ENCODE assay signal across 13 cellular contexts in genomic region chrX:24702362-24703184, GRCh38. TPM values are rescaled to one million over a fixed set of nuclear protein-coding genes. Genes with fewer than 3 reads are reported as not detected.
A peak's percentile ranks its signal among the peaks of the same experiment; 100 is the strongest.
DNase-seq lines count a peak whose midpoint lies in the region; ATAC-seq and TF ChIP-seq lines count a peak whose summit lies in the region.
"Had no signal": no experiment of that assay in that cellular context is flagged by ENCODE, and none has a peak within 500 bp of the region (broad histone marks: within the 10 kb centered on the region; RNA-seq: fewer than 3 reads in every experiment).

No MANE protein-coding gene starts in this region.

- peaks cover 11 to 30% of the 10 kb centered on the region in 2 donors for H3K36me3 Mint-ChIP-seq in CD4-positive, alpha-beta memory T cell
- no peaks in the 10 kb centered on the region for H3K36me3 Mint-ChIP-seq in glutamatergic neuron (ENCODE audit: unreplicated experiment)

- no peaks in the 10 kb centered on the region for H3K9me3 Mint-ChIP-seq in CD4-positive, alpha-beta memory T cell
- no peaks in the 10 kb centered on the region for H3K9me3 Mint-ChIP-seq in glutamatergic neuron (ENCODE audit: unreplicated experiment)

- peaks cover 0 to 1% (median under 1%) of the 10 kb centered on the region in 4 donors for H3K4me1 Mint-ChIP-seq in CD4-positive, alpha-beta memory T cell
- no peaks in the 10 kb centered on the region for H3K4me1 Mint-ChIP-seq in glutamatergic neuron (ENCODE audit: low read depth, unreplicated experiment)
- H3K4me1 Mint-ChIP-seq: T-helper 17 cell had no signal

- no peaks in the 10 kb centered on the region for H3K27me3 Mint-ChIP-seq in CD4-positive, alpha-beta memory T cell
- H3K27me3 Mint-ChIP-seq in glutamatergic neuron (ENCODE audit: unreplicated experiment): peaks cover 2% of the 10 kb centered on the region
- H3K27me3 Mint-ChIP-seq: T-helper 17 cell had no signal

- H3K9me3 ChIP-seq in CD4-positive, alpha-beta memory T cell (ENCODE audit: control insufficient read depth in 1 of 2, low read length in 2 of 2): no peaks in the 10 kb centered on the region
- H3K9me3 ChIP-seq: heart left ventricle, right atrium auricular region had no signal

- CTCF ChIA-PET in CD4-positive, alpha-beta memory T cell (lab: Charles Lee; ENCODE audit: partially characterized antibody): interaction anchor here (0.8 kb wide), 1 partner anchor 27 kb away, joined by 3 read pairs; no protein-coding TSS in a partner anchor

- intact Hi-C loops in CD4-positive, alpha-beta memory T cell (cut with micrococcal nuclease): no loop called here

- H3K27ac ChIP-seq in CD4-positive, alpha-beta memory T cell (ENCODE audit: low read depth, low read length): no peak overlapping the region
- H3K27ac ChIP-seq: dorsolateral prefrontal cortex, heart left ventricle, right atrium auricular region had no signal

- POLR2A ChIA-PET in CD4-positive, alpha-beta memory T cell (lab: Charles Lee; ENCODE audit: partially characterized antibody): no interaction called here

- no peak overlapping the region for H3K4me3 ChIP-seq in CD4-positive, alpha-beta memory T cell (ENCODE audit: low read length in 2 of 2)
- H3K4me3 ChIP-seq: dorsolateral prefrontal cortex, heart left ventricle, right atrium auricular region had no signal

- H3K27ac Mint-ChIP-seq in CD4-positive, alpha-beta memory T cell: no peak overlapping the region
- no peak overlapping the region for H3K27ac Mint-ChIP-seq in glutamatergic neuron (ENCODE audit: unreplicated experiment)
- H3K27ac Mint-ChIP-seq: T-helper 17 cell had no signal

- TF ChIP-seq CTCF in glutamatergic neuron (IDR thresholded peaks at IDR 0.05; ENCODE audit: partially characterized antibody, unreplicated experiment): no peak

- H3K27me3 ChIP-seq in CD4-positive, alpha-beta memory T cell (ENCODE audit: insufficient read depth, low read length): no peaks in the 10 kb centered on the region
- H3K27me3 ChIP-seq: right atrium auricular region had no signal

- peak; percentile 98 for ATAC-seq in GM18502 (IDR thresholded peaks at IDR 0.05; ENCODE audit: poor library complexity, unreplicated experiment)
- ATAC-seq in GM19328 (IDR thresholded peaks at IDR 0.05; ENCODE audit: unreplicated experiment): peak; percentile 91
- peak; percentile 98 for ATAC-seq in HG02763 (IDR thresholded peaks at IDR 0.05; ENCODE audit: unreplicated experiment)
- ATAC-seq in HG03469 (IDR thresholded peaks at IDR 0.05; ENCODE audit: unreplicated experiment): peak; percentile 99
- ATAC-seq: heart left ventricle, T-helper 17 cell had no signal

- no peaks in the 10 kb centered on the region for H3K4me1 ChIP-seq in CD4-positive, alpha-beta memory T cell (ENCODE audit: insufficient read depth, low read length)
- H3K4me1 ChIP-seq: heart left ventricle, right atrium auricular region had no signal

- no peak for DNase-seq in CD4-positive, alpha-beta memory T cell
- no peak for DNase-seq in glutamatergic neuron
- no peak for DNase-seq in D341Med (ENCODE audit: low spot score)
- no peak for DNase-seq in NCI-H526 (lab: John Stamatoyannopoulos, UW)
- DNase-seq: DMS153, dorsolateral prefrontal cortex, heart left ventricle, T-helper 17 cell had no signal

- H3K4me3 Mint-ChIP-seq in CD4-positive, alpha-beta memory T cell: no peak overlapping the region
- H3K4me3 Mint-ChIP-seq in glutamatergic neuron (ENCODE audit: unreplicated experiment): no peak overlapping the region
- H3K4me3 Mint-ChIP-seq: T-helper 17 cell had no signal

- H3K36me3 ChIP-seq in CD4-positive, alpha-beta memory T cell (ENCODE audit: insufficient read depth, low read length): no peaks in the 10 kb centered on the region

RNA-seq across cellular contexts. Expression of gene POLA1, which starts 8.9 kb away (rescaled TPM):
- total RNA-seq in CD4-positive, alpha-beta memory T cell: 1 to 10 TPM; 8.7 to 9.1 TPM
- polyA plus RNA-seq in CD4-positive, alpha-beta memory T cell: 1 to 10 TPM; 4.9 to 5.4 TPM
- 13.2 TPM for total RNA-seq in glutamatergic neuron (ENCODE audit: unreplicated experiment)

RNA-seq across cellular contexts. Expression of gene PCYT1B, which starts 55.4 kb away (rescaled TPM):
- total RNA-seq in CD4-positive, alpha-beta memory T cell: not detected
- not detected for polyA plus RNA-seq in CD4-positive, alpha-beta memory T cell
- total RNA-seq in glutamatergic neuron (ENCODE audit: unreplicated experiment): 19.5 TPM

Comparison
In these comparisons a context has a peak if more than half of its experiments do, and no peak if none do; other contexts are left out.
1. RNA of gene PCYT1B, which starts 55.4 kb away (total RNA-seq): 19.5 TPM in glutamatergic neuron (single experiment); not detected in CD4-positive, alpha-beta memory T cell; every median in the first group is over 10 times any median in the second.
2. Peak in every context shown above with its lines, with median percentiles within 50 percentile points of each other: ATAC-seq.